Comparison of ENCODE assay signal across 1 cellular context in the genomic region with DNA sequence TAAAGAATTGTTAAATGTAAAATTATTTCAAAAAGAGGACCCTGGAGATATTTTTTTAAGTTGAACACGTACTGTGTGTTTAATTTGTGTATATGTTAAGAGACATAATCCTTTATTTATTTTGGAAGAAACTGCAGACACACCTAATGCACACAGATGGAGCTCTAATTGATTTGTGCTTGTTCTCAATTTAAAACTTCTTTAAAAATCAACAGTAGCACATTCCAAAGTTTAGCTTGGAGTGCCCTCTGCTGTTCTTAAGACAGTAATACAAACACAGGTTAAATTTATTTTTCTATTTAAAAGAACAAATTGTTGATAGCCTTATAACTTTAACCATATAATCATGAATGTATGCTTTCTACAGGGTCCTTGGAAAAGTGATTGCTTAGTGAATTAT.
TF ChIP-seq lines count a peak whose summit lies in the region.

No MANE protein-coding gene starts in this region.

TF ChIP-seq in HCT116, 20 proteins besides CTCF, POLR2A, EP300 and RAD21 (continued from another document):
- TF ChIP-seq, protein P1, sequence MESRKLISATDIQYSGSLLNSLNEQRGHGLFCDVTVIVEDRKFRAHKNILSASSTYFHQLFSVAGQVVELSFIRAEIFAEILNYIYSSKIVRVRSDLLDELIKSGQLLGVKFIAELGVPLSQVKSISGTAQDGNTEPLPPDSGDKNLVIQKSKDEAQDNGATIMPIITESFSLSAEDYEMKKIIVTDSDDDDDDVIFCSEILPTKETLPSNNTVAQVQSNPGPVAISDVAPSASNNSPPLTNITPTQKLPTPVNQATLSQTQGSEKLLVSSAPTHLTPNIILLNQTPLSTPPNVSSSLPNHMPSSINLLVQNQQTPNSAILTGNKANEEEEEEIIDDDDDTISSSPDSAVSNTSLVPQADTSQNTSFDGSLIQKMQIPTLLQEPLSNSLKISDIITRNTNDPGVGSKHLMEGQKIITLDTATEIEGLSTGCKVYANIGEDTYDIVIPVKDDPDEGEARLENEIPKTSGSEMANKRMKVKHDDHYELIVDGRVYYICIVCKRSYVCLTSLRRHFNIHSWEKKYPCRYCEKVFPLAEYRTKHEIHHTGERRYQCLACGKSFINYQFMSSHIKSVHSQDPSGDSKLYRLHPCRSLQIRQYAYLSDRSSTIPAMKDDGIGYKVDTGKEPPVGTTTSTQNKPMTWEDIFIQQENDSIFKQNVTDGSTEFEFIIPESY (IDR thresholded peaks at IDR 0.05; ENCODE audit: extremely low read depth, insufficient replicate concordance, low read length): no peak
- TF ChIP-seq POLR2AphosphoS5 (IDR thresholded peaks at IDR 0.05; ENCODE audit: low read depth, low read length): no peak
- TF ChIP-seq SRF (IDR thresholded peaks at IDR 0.05; ENCODE audit: low read depth): no peak
- TF ChIP-seq FOSL1 (IDR thresholded peaks at IDR 0.05; ENCODE audit: low read depth): no peak
- TF ChIP-seq SIN3A (IDR thresholded peaks at IDR 0.05; ENCODE audit: low read depth): no peak
- no peak for TF ChIP-seq YY1 (IDR thresholded peaks at IDR 0.05; ENCODE audit: extremely low read depth, insufficient replicate concordance, low read depth, low read length)
- TF ChIP-seq, protein P2, sequence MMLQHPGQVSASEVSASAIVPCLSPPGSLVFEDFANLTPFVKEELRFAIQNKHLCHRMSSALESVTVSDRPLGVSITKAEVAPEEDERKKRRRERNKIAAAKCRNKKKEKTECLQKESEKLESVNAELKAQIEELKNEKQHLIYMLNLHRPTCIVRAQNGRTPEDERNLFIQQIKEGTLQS (IDR thresholded peaks at IDR 0.05): no peak
- TF ChIP-seq, protein P3, sequence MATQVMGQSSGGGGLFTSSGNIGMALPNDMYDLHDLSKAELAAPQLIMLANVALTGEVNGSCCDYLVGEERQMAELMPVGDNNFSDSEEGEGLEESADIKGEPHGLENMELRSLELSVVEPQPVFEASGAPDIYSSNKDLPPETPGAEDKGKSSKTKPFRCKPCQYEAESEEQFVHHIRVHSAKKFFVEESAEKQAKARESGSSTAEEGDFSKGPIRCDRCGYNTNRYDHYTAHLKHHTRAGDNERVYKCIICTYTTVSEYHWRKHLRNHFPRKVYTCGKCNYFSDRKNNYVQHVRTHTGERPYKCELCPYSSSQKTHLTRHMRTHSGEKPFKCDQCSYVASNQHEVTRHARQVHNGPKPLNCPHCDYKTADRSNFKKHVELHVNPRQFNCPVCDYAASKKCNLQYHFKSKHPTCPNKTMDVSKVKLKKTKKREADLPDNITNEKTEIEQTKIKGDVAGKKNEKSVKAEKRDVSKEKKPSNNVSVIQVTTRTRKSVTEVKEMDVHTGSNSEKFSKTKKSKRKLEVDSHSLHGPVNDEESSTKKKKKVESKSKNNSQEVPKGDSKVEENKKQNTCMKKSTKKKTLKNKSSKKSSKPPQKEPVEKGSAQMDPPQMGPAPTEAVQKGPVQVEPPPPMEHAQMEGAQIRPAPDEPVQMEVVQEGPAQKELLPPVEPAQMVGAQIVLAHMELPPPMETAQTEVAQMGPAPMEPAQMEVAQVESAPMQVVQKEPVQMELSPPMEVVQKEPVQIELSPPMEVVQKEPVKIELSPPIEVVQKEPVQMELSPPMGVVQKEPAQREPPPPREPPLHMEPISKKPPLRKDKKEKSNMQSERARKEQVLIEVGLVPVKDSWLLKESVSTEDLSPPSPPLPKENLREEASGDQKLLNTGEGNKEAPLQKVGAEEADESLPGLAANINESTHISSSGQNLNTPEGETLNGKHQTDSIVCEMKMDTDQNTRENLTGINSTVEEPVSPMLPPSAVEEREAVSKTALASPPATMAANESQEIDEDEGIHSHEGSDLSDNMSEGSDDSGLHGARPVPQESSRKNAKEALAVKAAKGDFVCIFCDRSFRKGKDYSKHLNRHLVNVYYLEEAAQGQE (IDR thresholded peaks at IDR 0.05; ENCODE audit: low read depth): no peak
- no peak for TF ChIP-seq EGR1 (IDR thresholded peaks at IDR 0.05; ENCODE audit: low read depth)
- TF ChIP-seq ELF1 (IDR thresholded peaks at IDR 0.05; ENCODE audit: borderline replicate concordance, low read depth): no peak
- TF ChIP-seq EZH2phosphoT487 (IDR thresholded peaks at IDR 0.05; ENCODE audit: borderline replicate concordance): no peak
- no peak for TF ChIP-seq JUND (IDR thresholded peaks at IDR 0.05)
- TF ChIP-seq, protein P4, sequence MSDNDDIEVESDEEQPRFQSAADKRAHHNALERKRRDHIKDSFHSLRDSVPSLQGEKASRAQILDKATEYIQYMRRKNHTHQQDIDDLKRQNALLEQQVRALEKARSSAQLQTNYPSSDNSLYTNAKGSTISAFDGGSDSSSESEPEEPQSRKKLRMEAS (IDR thresholded peaks at IDR 0.05): no peak
- no peak for TF ChIP-seq ZNF274 (IDR thresholded peaks at IDR 0.05; ENCODE audit: low read depth, low read length)
- no peak for TF ChIP-seq TCF7L2 (IDR thresholded peaks at IDR 0.05; ENCODE audit: borderline replicate concordance, extremely low read depth, insufficient read depth, insufficient read length)
- TF ChIP-seq ZFX (IDR thresholded peaks at IDR 0.05): no peak
- no peak for TF ChIP-seq CBX3 (IDR thresholded peaks at IDR 0.05; ENCODE audit: low read depth)
- TF ChIP-seq SP1 (IDR thresholded peaks at IDR 0.05; ENCODE audit: low read depth): no peak
- no peak for TF ChIP-seq EZH2 (IDR thresholded peaks at IDR 0.05)
